Comparison of ENCODE assay signal across 17 cellular contexts in genomic region chr11:60607483-60607882, GRCh38.
DNase-seq lines count a peak whose midpoint lies in the region; ATAC-seq and TF ChIP-seq lines count a peak whose summit lies in the region.
"Had no signal": no experiment of that assay in that cellular context is flagged by ENCODE, and none has a peak within 500 bp of the region (broad histone marks: within the 10 kb centered on the region; RNA-seq: fewer than 3 reads in every experiment).

No MANE protein-coding gene starts in this region.

- H3K36me3 ChIP-seq in gastroesophageal sphincter = no peaks in the 10 kb centered on the region

- intact Hi-C loops in CD14-positive monocyte (cut with micrococcal nuclease) = no loop called here

- in situ Hi-C loops in SK-MEL-5 (cut with HindIII; ENCODE audit: low pct_unique_long_range_greater_than_20kb, low sequenced_read_pairs) = no loop called here

- peaks cover 0 to 3% (median 2%) of the 10 kb centered on the region in 3 donors for H3K27me3 Mint-ChIP-seq in CD14-positive monocyte (ENCODE audit: low read depth in 3 of 3)
- peaks cover 3% of the 10 kb centered on the region for H3K27me3 Mint-ChIP-seq in nephron progenitor cell (ENCODE audit: low read depth, poor library complexity)
- H3K27me3 Mint-ChIP-seq in activated T-cell treated with anti-CD3 and anti-CD28 coated beads, Interleukin-2, amount 50 U/mL, for 72 hours (ENCODE audit: low read depth) = peaks cover 28% of the 10 kb centered on the region

- 83 to 90% methylated on average over 3 of the region's 3 CpGs for WGBS in gastroesophageal sphincter (ENCODE audit: low coverage in 1 of 2), 2 donors

- H3K4me1 Mint-ChIP-seq in CD14-positive monocyte (peaks cover 5% of the 10 kb centered on the region), nephron progenitor cell (no peaks in the 10 kb centered on the region)
- H3K4me1 Mint-ChIP-seq in activated T-cell treated with anti-CD3 and anti-CD28 coated beads, Interleukin-2, amount 50 U/mL, for 72 hours (ENCODE audit: low read depth) = peaks cover 13% of the 10 kb centered on the region

- H3K27me3 ChIP-seq in gastroesophageal sphincter = no peaks in the 10 kb centered on the region

- H3K9me3 Mint-ChIP-seq in CD14-positive monocyte (peaks cover 0 to 3% (median 0%) of the 10 kb centered on the region in 7 donors), nephron progenitor cell (no peaks in the 10 kb centered on the region)
- H3K9me3 Mint-ChIP-seq in activated T-cell treated with anti-CD3 and anti-CD28 coated beads, Interleukin-2, amount 50 U/mL, for 72 hours = no peaks in the 10 kb centered on the region
- H3K9me3 Mint-ChIP-seq: CD4-positive, alpha-beta T cell; T-cell had no signal

- H3K36me3 Mint-ChIP-seq in CD14-positive monocyte = no peaks in the 10 kb centered on the region
- H3K36me3 Mint-ChIP-seq in nephron progenitor cell (ENCODE audit: low read depth) = no peaks in the 10 kb centered on the region
- H3K36me3 Mint-ChIP-seq in activated T-cell treated with anti-CD3 and anti-CD28 coated beads, Interleukin-2, amount 50 U/mL, for 72 hours (ENCODE audit: insufficient read depth in 2 of 2) = peaks cover 0 to 2% of the 10 kb centered on the region in 2 donors
- H3K36me3 Mint-ChIP-seq: T-cell had no signal

- peak; percentile 27 for TF ChIP-seq CTCF in CD14-positive monocyte (IDR thresholded peaks at IDR 0.05)
- TF ChIP-seq CTCF in GM12873 (IDR thresholded peaks at IDR 0.05; ENCODE audit: insufficient read depth, low read depth, low read length, missing control alignments) = peak; percentile 32
- peak; percentile 31 for TF ChIP-seq CTCF in nephron progenitor cell (IDR thresholded peaks at IDR 0.05)
- TF ChIP-seq CTCF in gastroesophageal sphincter (IDR thresholded peaks at IDR 0.05) = no peak

- TF ChIP-seq EP300 in gastroesophageal sphincter (IDR thresholded peaks at IDR 0.05) = no peak

- no peaks in the 10 kb centered on the region for H3K9me3 ChIP-seq in gastroesophageal sphincter

- no peak overlapping the region for H3K27ac Mint-ChIP-seq in CD14-positive monocyte
- no peak overlapping the region for H3K27ac Mint-ChIP-seq in nephron progenitor cell
- no peak overlapping the region for H3K27ac Mint-ChIP-seq in activated T-cell treated with anti-CD3 and anti-CD28 coated beads, Interleukin-2, amount 50 U/mL, for 72 hours
- H3K27ac Mint-ChIP-seq: CD4-positive, alpha-beta T cell; T-cell had no signal

- no peak overlapping the region for H3K4me3 ChIP-seq in gastroesophageal sphincter

- no peak overlapping the region for H3K4me3 Mint-ChIP-seq in CD14-positive monocyte
- H3K4me3 Mint-ChIP-seq in nephron progenitor cell = no peak overlapping the region
- no peak overlapping the region for H3K4me3 Mint-ChIP-seq in activated T-cell treated with anti-CD3 and anti-CD28 coated beads, Interleukin-2, amount 50 U/mL, for 72 hours
- H3K4me3 Mint-ChIP-seq: CD4-positive, alpha-beta T cell; T-cell had no signal

- no peak for DNase-seq in CD14-positive monocyte (ENCODE audit: low spot score)
- peak; percentile 5 for DNase-seq in SK-MEL-5 (ENCODE audit: low read depth, low spot score)
- DNase-seq in nephron progenitor cell = no peak
- DNase-seq in NAMALWA (ENCODE audit: low spot score) = no peak
- DNase-seq in ecto neural progenitor cell (ENCODE audit: low spot score) = no peak
- DNase-seq in activated T-cell treated with anti-CD3 and anti-CD28 coated beads, Interleukin-2, amount 50 U/mL, for 72 hours = no peak
- DNase-seq: CD4-positive, alpha-beta T cell; HCEC 1CT; MV-4-11; NCI-H1417 treated with DMSO at 0.1 percent for 48 hours; NCI-H1930; NCI-H2171 treated with DMSO at 0.1 percent for 48 hours; NCI-H82; T-cell had no signal

- no peak for ATAC-seq in activated T-cell treated with anti-CD3 and anti-CD28 coated beads, Interleukin-2, amount 50 U/mL, for 72 hours (replicated peaks in 1 of 2)
- ATAC-seq in gastroesophageal sphincter = no peak
- ATAC-seq: T-cell had no signal

- H3K4me1 ChIP-seq in gastroesophageal sphincter = no peaks in the 10 kb centered on the region

- H3K27ac ChIP-seq in gastroesophageal sphincter = no peak overlapping the region
- H3K27ac ChIP-seq: HL-60 had no signal

- TF ChIP-seq POLR2A in gastroesophageal sphincter (IDR thresholded peaks at IDR 0.05) = no peak

Comparison
In these comparisons a context has a peak if more than half of its experiments do, and no peak if none do; other contexts are left out.
1. CTCF ChIP-seq: peak in CD14-positive monocyte (single experiment), GM12873 (single experiment) and nephron progenitor cell (single experiment); none in gastroesophageal sphincter (0 of 4).